ENCODE assay signal across 8 cellular contexts in genomic region chr20:46021361-46022359, GRCh38. TPM values are rescaled to one million over a fixed set of nuclear protein-coding genes. Genes with fewer than 3 reads are reported as not detected.
A peak's percentile ranks its signal among the peaks of the same experiment; 100 is the strongest.
DNase-seq lines count a peak whose midpoint lies in the region; ATAC-seq, FAIRE-seq and TF ChIP-seq lines count a peak whose summit lies in the region.

No MANE protein-coding gene starts in this region.

- peak overlapping the region; percentile 47 for H2AFZ ChIP-seq in astrocyte (ENCODE audit: low read depth, low read length)

- H3K79me2 ChIP-seq in astrocyte (ENCODE audit: insufficient read depth, low read length) = no peaks in the 10 kb centered on the region

- TF ChIP-seq CTCF in astrocyte (IDR thresholded peaks at IDR 0.05; ENCODE audit: insufficient read depth, low read depth, low read length) = no peak

- no peak overlapping the region for H3K4me3 ChIP-seq in astrocyte (ENCODE audit: insufficient read depth, low read depth, low read length)

- peaks cover 44% of the 10 kb centered on the region for H3K27me3 Mint-ChIP-seq in astrocyte (ENCODE audit: low read depth, unreplicated experiment)

- H3K27ac Mint-ChIP-seq in astrocyte (ENCODE audit: unreplicated experiment) = peak overlapping the region; percentile 44

- no peaks in the 10 kb centered on the region for H3K36me3 ChIP-seq in astrocyte (ENCODE audit: insufficient read depth, low read length)

- no peaks in the 10 kb centered on the region for H3K9me3 Mint-ChIP-seq in astrocyte (ENCODE audit: unreplicated experiment)

- peaks cover 4% of the 10 kb centered on the region for H3K36me3 Mint-ChIP-seq in astrocyte (ENCODE audit: low read depth, unreplicated experiment)

- peak overlapping the region; percentile 89 for H3K4me3 Mint-ChIP-seq in astrocyte (ENCODE audit: unreplicated experiment)

- ATAC-seq in HG02678 (IDR thresholded peaks at IDR 0.05; ENCODE audit: unreplicated experiment) (no peak), HG03175 (IDR thresholded peaks at IDR 0.05; ENCODE audit: unreplicated experiment) (no peak)

- no peaks in the 10 kb centered on the region for H3K4me1 ChIP-seq in astrocyte (ENCODE audit: insufficient read depth, low read length)

- peaks cover 2% of the 10 kb centered on the region for H3K4me1 Mint-ChIP-seq in astrocyte (ENCODE audit: low read depth, unreplicated experiment)

- H3K27ac ChIP-seq in astrocyte (ENCODE audit: low read depth, low read length) = no peak overlapping the region

- FAIRE-seq in astrocyte (lab: Jason Lieb, UNC) = no peak

- peak; percentile 35 for DNase-seq in DMS79 treated with DMSO at 0.1 percent for 48 hours (lab: John Stamatoyannopoulos, UW)
- peak; percentile 59 for DNase-seq in M059J (ENCODE audit: low read depth)
- DNase-seq in SHP77 (lab: John Stamatoyannopoulos, UW) = peak; percentile 71 to 78
- no peak for DNase-seq in astrocyte (ENCODE audit: low read depth)
- DNase-seq in iPS-NIHi11 (ENCODE audit: low spot score) = peak; percentile 90
- peak; percentile 53 for DNase-seq in stimulated activated CD4-positive, alpha-beta T cell treated with anti-CD3 and anti-CD28 coated beads, Interleukin-4, amount 100 ng/mL, for 1 hour

- no peaks in the 10 kb centered on the region for H3K9me3 ChIP-seq in astrocyte (ENCODE audit: insufficient read depth, low read depth, low read length)

- H4K20me1 ChIP-seq in astrocyte (ENCODE audit: insufficient read depth, low read length) = peaks cover 4% of the 10 kb centered on the region

- no peak overlapping the region for H3K9ac ChIP-seq in astrocyte (ENCODE audit: low read length)

- peaks cover 45% of the 10 kb centered on the region for H3K27me3 ChIP-seq in astrocyte (ENCODE audit: insufficient read depth, low read length)

- H3K4me2 ChIP-seq in astrocyte (ENCODE audit: low read length) = peak overlapping the region; percentile 70

RNA-seq across cellular contexts. Expression of gene SLC12A5, which starts 7.4 kb away (rescaled TPM):
- 0.37 and 1.8 TPM in 2 replicates for total RNA-seq in M059J (2014; rRNA removed; shearing (Covaris generic))
- 14.6 and 15.2 TPM in 2 replicates for total RNA-seq in astrocyte

RNA-seq across cellular contexts. Expression of gene MMP9, which starts 13.0 kb away (rescaled TPM):
- 1.5 and 2.3 TPM in 2 replicates for total RNA-seq in M059J (2014; rRNA removed; shearing (Covaris generic))
- total RNA-seq in astrocyte = 12.0 and 18.7 TPM in 2 replicates

RNA-seq across cellular contexts. Expression of gene ZNF335, which starts 49.7 kb away (rescaled TPM):
- 8.4 and 13.0 TPM in 2 replicates for total RNA-seq in M059J (2014; rRNA removed; shearing (Covaris generic))
- total RNA-seq in astrocyte = 18.2 and 18.6 TPM in 2 replicates
